ENCODE assay signal across 19 cellular contexts in genomic region chr4:7294176-7294756, GRCh38.
DNase-seq lines count a peak whose midpoint lies in the region; ATAC-seq, FAIRE-seq and TF ChIP-seq lines count a peak whose summit lies in the region.
"Had no signal": no experiment of that assay in that cellular context is flagged by ENCODE, and none has a peak within 500 bp of the region (broad histone marks: within the 10 kb centered on the region; RNA-seq: fewer than 3 reads in every experiment).

No MANE protein-coding gene starts in this region.

- no peak overlapping the region for H2AFZ ChIP-seq in HepG2 (ENCODE audit: low read length)
- H2AFZ ChIP-seq: GM23338 had no signal

- H3K36me3 ChIP-seq in HepG2 (replicated peaks in 1 of 2; ENCODE audit: control insufficient read depth in 1 of 2, insufficient read depth in 2 of 2, low read length in 2 of 2) (no peaks in the 10 kb centered on the region), right lobe of liver (no peaks in the 10 kb centered on the region)
- H3K36me3 ChIP-seq: BE2C, SJCRH30 had no signal

- TF ChIP-seq RAD21 in HepG2 (CRISPR knock-in tag; IDR thresholded peaks at IDR 0.05): no peak

- H3K4me1 ChIP-seq in HepG2 (ENCODE audit: insufficient read depth, low read length): no peaks in the 10 kb centered on the region
- H3K4me1 ChIP-seq in right lobe of liver: peaks cover 0 to under 1% (median 0%) of the 10 kb centered on the region in 4 donors
- H3K4me1 ChIP-seq in foreskin keratinocyte: no peaks in the 10 kb centered on the region

- no peak overlapping the region for H3K4me3 ChIP-seq in HepG2 (replicated peaks in 1 of 3; ENCODE audit: insufficient read depth in 1 of 3, low read depth in 2 of 3, low read length in 3 of 3)
- no peak overlapping the region for H3K4me3 ChIP-seq in right lobe of liver
- H3K4me3 ChIP-seq: GM23338, SJCRH30 had no signal

- H3K27me3 ChIP-seq in HepG2 (ENCODE audit: control insufficient read depth in 1 of 2, insufficient read depth in 2 of 2, low read length in 2 of 2) (peaks cover 5 to 69% of the 10 kb centered on the region in 2 experiments; a peak in 4 of 5 replicates), right lobe of liver (no peaks in the 10 kb centered on the region), foreskin keratinocyte (peaks cover 23% of the 10 kb centered on the region)
- H3K27me3 ChIP-seq: BE2C had no signal

- no peak overlapping the region for H3K27ac ChIP-seq in HepG2 (ENCODE audit: extremely low read length, insufficient read depth, low read length)
- no peak overlapping the region for H3K27ac ChIP-seq in right lobe of liver
- H3K27ac ChIP-seq in foreskin keratinocyte: no peak overlapping the region
- H3K27ac ChIP-seq: 22Rv1, SJCRH30 had no signal

- no peak for FAIRE-seq in HepG2 (lab: Jason Lieb, UNC)
- FAIRE-seq: G401.6 had no signal

- POLR2A ChIA-PET in HepG2 (lab: Yijun Ruan, JAX): no interaction called here

- intact Hi-C loops in HepG2 (cut with micrococcal nuclease; ENCODE audit: unreplicated experiment) (no loop called here), right lobe of liver (cut with DNase I) (no loop called here)

- 16% methylated on average over 4 of the region's 7 CpGs for WGBS in HepG2 (ENCODE audit: low lambda C conversion rate)
- 51% methylated on average over 3 of the region's 7 CpGs for WGBS in right lobe of liver (ENCODE audit: insufficient coverage, low coverage, low lambda C conversion rate, missing lambda C conversion rate)

- peaks cover 3% of the 10 kb centered on the region; the same call in 1 of the 2 replicates for H4K20me1 ChIP-seq in HepG2 (ENCODE audit: insufficient read depth, low read length)

- no peak for TF ChIP-seq CTCF in HepG2 (CRISPR knock-in tag; IDR thresholded peaks at IDR 0.05)
- no peak for TF ChIP-seq CTCF in right lobe of liver (IDR thresholded peaks at IDR 0.05)
- TF ChIP-seq CTCF in foreskin keratinocyte (conservative IDR thresholded peaks at IDR 0.05): no peak

- H3K4me2 ChIP-seq in HepG2 (ENCODE audit: low read depth, low read length): no peak overlapping the region
- H3K4me2 ChIP-seq: GM23338 had no signal

- BruUV-seq in HepG2 (replicated peaks; lab: Mats Ljungman, UMichigan): no TSS peak

- H3K9ac ChIP-seq in HepG2 (ENCODE audit: insufficient read depth, low read depth, low read length): no peak overlapping the region

- TF ChIP-seq POLR2A in HepG2 (IDR thresholded peaks at IDR 0.05; ENCODE audit: insufficient read depth in 1 of 2, low read depth in 2 of 2, low read length in 2 of 2): no peak
- TF ChIP-seq POLR2A in right lobe of liver (IDR thresholded peaks at IDR 0.05): no peak

- in situ Hi-C loops in HepG2 (cut with HindIII; ENCODE audit: extremely low pct_ligation_motif_present, low pct_unique_long_range_greater_than_20kb): loop anchor here (5.0 kb wide), 1 partner anchor 102 kb away; the partner anchor contains the start of gene SORCS2

- no peaks in the 10 kb centered on the region for H3K9me3 ChIP-seq in HepG2 (ENCODE audit: low read length)
- H3K9me3 ChIP-seq in right lobe of liver: no peaks in the 10 kb centered on the region
- H3K9me3 ChIP-seq: BE2C, SJCRH30 had no signal

- ATAC-seq in HepG2 (peak; percentile 19), right lobe of liver (no peak), foreskin keratinocyte (peak; percentile 18), GM21576 (IDR thresholded peaks at IDR 0.05; ENCODE audit: unreplicated experiment) (no peak)
- ATAC-seq: GM23338 had no signal

- CTCF ChIA-PET in HepG2 (lab: Yijun Ruan, JAX; ENCODE audit: low intra/inter-chr PET ratio, low total read pairs): no interaction called here

- no peaks in the 10 kb centered on the region for H3K79me2 ChIP-seq in HepG2 (ENCODE audit: insufficient read depth, low read length)

- TF ChIP-seq EP300 in HepG2 (IDR thresholded peaks at IDR 0.05; ENCODE audit: low read depth in 2 of 2, low read length in 2 of 2) (no peak), HepG2 (CRISPR knock-in tag; IDR thresholded peaks at IDR 0.05; ENCODE audit: borderline replicate concordance) (no peak)

- DNase-seq in DMS53 (lab: John Stamatoyannopoulos, UW) (peak; percentile 33), DMS53 treated with DMSO at 0.1 percent for 48 hours (lab: John Stamatoyannopoulos, UW; ENCODE audit: unreplicated experiment) (no peak), HepG2 (ENCODE audit: low spot score) (no peak), right lobe of liver (no peak), foreskin keratinocyte (no peak), DMS 273 (lab: John Stamatoyannopoulos, UW; ENCODE audit: unreplicated experiment) (no peak), hippocampal formation (lab: John Stamatoyannopoulos, UW) (no peak)
- DNase-seq: BE2C; Calu3; CD4-positive, alpha-beta T cell; DMS79 treated with DMSO at 0.1 percent for 48 hours; KG1; NCI-H446; NCI-H69; SJCRH30 had no signal

TF ChIP-seq in HepG2, 621 proteins besides CTCF, POLR2A, EP300 and RAD21:
- TF ChIP-seq GMEB1 (CRISPR knock-in tag; IDR thresholded peaks at IDR 0.05; ENCODE audit: borderline replicate concordance): no peak
- 0 out of 2 replicates have a peak, but pooled peaks have one; percentile 33 for TF ChIP-seq ZNF263 (CRISPR knock-in tag; IDR thresholded peaks at IDR 0.05)
- TF ChIP-seq TEF (CRISPR knock-in tag; IDR thresholded peaks at IDR 0.05): no peak
TF ChIP-seq in HepG2: peak in this region for 1.

Comparison
In these comparisons a context has a peak if more than half of its experiments do, and no peak if none do; other contexts are left out.
1. ATAC-seq: peak in HepG2 (single experiment) and foreskin keratinocyte (single experiment); none in right lobe of liver (0 of 4) and GM21576 (single experiment).